24 cellular contexts compared by ENCODE assay signal in genomic region chr1:107858323-107858722, GRCh38.
"Had no signal": no experiment of that assay in that cellular context is flagged by ENCODE, and none has a peak within 500 bp of the region (broad histone marks: within the 10 kb centered on the region; RNA-seq: fewer than 3 reads in every experiment).

No MANE protein-coding gene starts in this region.

- ATAC-seq: K562, Panc1, PC-3 had no signal

- H3K4me2 ChIP-seq: KMS-11, SK-N-SH had no signal

- H3K9ac ChIP-seq: KMS-11, SK-N-SH had no signal

- DNase-seq: Kasumi-1, MM.1S, NCI-H1092 treated with DMSO at 0.1 percent for 48 hours, NCI-H1436, NCI-H187, NCI-H2029, NCI-H2081 treated with DMSO at 0.1 percent for 48 hours, NCI-H2171, NCI-H226, NCI-H446, NCI-H510A, NCI-H524 treated with DMSO at 0.1 percent for 48 hours, NCI-H69, NCI-H774, PC-3, SHP77, SK-N-SH, SW 1271 had no signal

- H3K27me3 Mint-ChIP-seq: IgD-negative memory B cell had no signal

- H3K4me3 Mint-ChIP-seq: IgD-negative memory B cell had no signal

- H3K9me3 ChIP-seq: SK-N-SH had no signal

- H3K27ac ChIP-seq: HL-60, KMS-11, RWPE1 had no signal

- H3K9me2 ChIP-seq: SK-N-SH had no signal

- H3K4me3 ChIP-seq: K562 had no signal
